23 cellular contexts compared by ENCODE assay signal in the genomic region with DNA sequence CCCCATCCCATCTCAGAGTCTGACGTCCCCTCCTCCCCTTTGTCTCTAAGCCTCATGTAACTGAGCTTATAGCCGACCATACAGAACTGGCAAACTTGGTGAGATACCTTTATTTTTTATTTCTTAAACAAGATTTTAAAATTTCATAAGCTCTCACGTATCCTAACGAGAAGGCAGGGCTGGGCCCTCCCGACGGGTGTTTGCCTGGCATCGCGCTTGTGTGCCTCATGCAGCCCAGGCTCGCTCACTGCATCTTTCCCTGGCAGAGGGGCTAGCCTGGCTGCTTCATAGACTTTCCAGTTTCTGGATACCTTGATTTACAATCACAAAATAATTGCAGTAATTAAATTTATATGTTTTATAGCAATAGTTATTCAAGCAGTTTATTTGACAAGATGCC.
"Had no signal": no experiment of that assay in that cellular context is flagged by ENCODE, and none has a peak within 500 bp of the region (broad histone marks: within the 10 kb centered on the region; RNA-seq: fewer than 3 reads in every experiment).

No MANE protein-coding gene starts in this region.

- H3K27me3 ChIP-seq: SJCRH30 had no signal

- H3K9ac ChIP-seq: KMS-11 had no signal

- H3K36me3 ChIP-seq: SJCRH30 had no signal

- H3K27ac ChIP-seq: HL-60, SJCRH30 had no signal

- FAIRE-seq: HTR-8/SVneo, K562 had no signal

- H3K9me3 ChIP-seq: SJCRH30 had no signal

- DNase-seq: Kasumi-1; MM.1S; NCI-H1048; NCI-H1105; NCI-H1417; NCI-H1436 treated with DMSO at 0.1 percent for 48 hours; NCI-H1694; NCI-H187 treated with DMSO at 0.1 percent for 48 hours; NCI-H2029 treated with DMSO at 0.1 percent for 48 hours; NCI-H2171 treated with DMSO at 0.1 percent for 48 hours; NCI-H345; NCI-H446 treated with DMSO at 0.1 percent for 48 hours; NCI-H510A treated with DMSO at 0.1 percent for 48 hours; NCI-H526; NCI-H748 treated with DMSO at 0.1 percent for 48 hours; NK-92 treated with Interleukin-12 subunit alpha and Interleukin-12 subunit beta, amount 100 ng/mL, for 24 hours; PC-3; SHP77 treated with DMSO at 0.1 percent for 48 hours; SJCRH30 had no signal

- H3K4me3 ChIP-seq: K562, SJCRH30 had no signal
